2 cellular contexts compared by ENCODE assay signal in the genomic region with DNA sequence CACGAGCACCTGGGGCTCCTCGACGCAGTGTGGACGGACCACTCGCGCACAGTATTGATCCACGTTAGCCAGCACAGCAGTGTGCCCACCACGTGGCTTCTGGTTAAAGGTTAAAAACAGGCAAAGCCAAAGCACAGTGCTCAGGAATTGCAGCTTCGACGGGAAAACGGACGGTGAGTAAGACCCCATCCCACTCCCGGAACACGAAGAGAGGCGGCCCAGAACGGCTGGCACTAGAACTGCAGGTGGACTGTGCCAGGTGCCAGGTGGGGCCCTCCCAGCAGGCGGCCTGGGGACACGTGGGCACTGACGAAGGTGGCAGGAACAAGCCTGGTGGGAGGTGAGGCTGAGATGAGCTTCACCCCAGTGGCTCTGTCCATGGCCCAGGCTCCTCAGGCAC. TPM values are rescaled to one million over a fixed set of nuclear protein-coding genes. Genes with fewer than 3 reads are reported as not detected.
"Had no signal": no experiment of that assay in that cellular context is flagged by ENCODE, and none has a peak within 500 bp of the region (broad histone marks: within the 10 kb centered on the region; RNA-seq: fewer than 3 reads in every experiment).

No MANE protein-coding gene starts in this region.

RNA-seq across cellular contexts. Expression of gene TPPP, which starts 4.8 kb away (rescaled TPM):
- total RNA-seq: activated T-helper 1 cell treated with anti-CD3 and anti-CD28 coated beads, Interleukin-12 subunit alpha, Interleukin-12 subunit beta, Interleukin-2, Interleukin-4 antibody, amounts not matched to agents 30 ng/mL and 10 ng/mL and 1 ng/mL, durations not matched to agents 14 hours and 24 hours and 36 hours; OCI-LY7 had no signal
